Comparison of ENCODE assay signal across 8 cellular contexts in the genomic region with DNA sequence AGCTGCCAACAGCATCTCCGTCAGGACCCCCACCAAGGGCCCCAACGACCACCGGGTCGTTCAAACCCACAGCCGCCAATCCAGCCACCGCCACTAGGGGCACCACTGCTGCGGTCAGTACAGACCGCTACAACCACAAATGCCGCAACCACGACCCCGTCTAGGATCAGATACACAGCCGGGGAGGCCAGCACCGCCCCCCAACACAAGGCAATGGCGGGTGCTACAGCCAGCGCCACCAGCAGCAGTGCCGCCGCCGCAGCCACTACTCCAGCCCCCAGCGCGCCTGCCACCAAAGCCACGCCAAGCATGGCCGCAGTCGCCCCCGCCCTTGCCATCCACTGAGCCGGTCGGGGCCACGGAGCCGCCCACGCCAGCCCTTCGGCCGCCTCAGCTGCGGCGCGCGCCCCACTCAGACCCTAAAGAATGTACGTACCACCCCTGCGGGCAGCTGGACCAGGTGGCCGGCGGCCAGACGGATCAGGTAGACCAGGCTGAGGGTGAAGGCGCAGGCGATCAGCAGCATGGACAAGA. TPM values are rescaled to one million over a fixed set of nuclear protein-coding genes. Genes with fewer than 3 reads are reported as not detected.
A peak's percentile ranks its signal among the peaks of the same experiment; 100 is the strongest.
DNase-seq lines count a peak whose midpoint lies in the region; ATAC-seq and TF ChIP-seq lines count a peak whose summit lies in the region.

No MANE protein-coding gene starts in this region.

- peak overlapping the region; percentile 18 for H2AK5ac ChIP-seq in trophoblast cell (ENCODE audit: low read length)

- peaks cover 6% of the 10 kb centered on the region for H3K36me3 ChIP-seq in DND-41 (ENCODE audit: insufficient read depth, low read length)
- H3K36me3 ChIP-seq in trophoblast cell (ENCODE audit: control insufficient read depth in 1 of 2, insufficient read depth in 2 of 2, low read length in 2 of 2): peaks cover 0 to 2% of the 10 kb centered on the region in 2 experiments
- H3K36me3 ChIP-seq in transverse colon: peaks cover 0 to 5% (median 0%) of the 10 kb centered on the region in 4 donors

- peak overlapping the region; percentile 97 for H4K91ac ChIP-seq in trophoblast cell (ENCODE audit: low read depth, low read length)

- TF ChIP-seq CTCF in DND-41 (IDR thresholded peaks at IDR 0.05; ENCODE audit: borderline replicate concordance, extremely low read depth, low read length, poor library complexity, severe bottlenecking) (peak; percentile 64), transverse colon (IDR thresholded peaks at IDR 0.05) (peak; percentile 81 to 95 (median 89))

- peaks cover 4% of the 10 kb centered on the region for H3K9me3 Mint-ChIP-seq in activated naive CD8-positive, alpha-beta T cell treated with anti-CD3 and anti-CD28 coated beads, Interleukin-2, amount 10 ng/mL, durations not matched to agents 7 days and 5 days

- peak overlapping the region; percentile 88 for H3K4ac ChIP-seq in trophoblast cell (ENCODE audit: low read depth, low read length)

- TF ChIP-seq EP300 in transverse colon (IDR thresholded peaks at IDR 0.05; ENCODE audit: low read depth): no peak

- H3K4me1 Mint-ChIP-seq in activated naive CD8-positive, alpha-beta T cell treated with anti-CD3 and anti-CD28 coated beads, Interleukin-2, amount 10 ng/mL, durations not matched to agents 7 days and 5 days: peaks cover 24% of the 10 kb centered on the region

- ATAC-seq in DND-41 (ENCODE audit: insufficient read depth, low read depth) (peak; percentile 58), GM21737 (IDR thresholded peaks at IDR 0.05; ENCODE audit: unreplicated experiment) (peak; percentile 26)
- ATAC-seq in activated naive CD8-positive, alpha-beta T cell treated with anti-CD3 and anti-CD28 coated beads, Interleukin-2, amount 10 ng/mL, durations not matched to agents 7 days and 5 days (ENCODE audit: low read depth): peak; percentile 17

- no peak for TF ChIP-seq POLR2A in transverse colon (IDR thresholded peaks at IDR 0.05)

- peak overlapping the region; percentile 99 for H3K27ac Mint-ChIP-seq in activated naive CD8-positive, alpha-beta T cell treated with anti-CD3 and anti-CD28 coated beads, Interleukin-2, amount 10 ng/mL, durations not matched to agents 7 days and 5 days

- H3K27me3 Mint-ChIP-seq in activated naive CD8-positive, alpha-beta T cell treated with anti-CD3 and anti-CD28 coated beads, Interleukin-2, amount 10 ng/mL, durations not matched to agents 7 days and 5 days: peaks cover 2% of the 10 kb centered on the region

- peak overlapping the region; percentile 99 for H2BK5ac ChIP-seq in trophoblast cell (ENCODE audit: low read depth, low read length, poor library complexity)

- peak overlapping the region; percentile 99 for H2BK120ac ChIP-seq in trophoblast cell (ENCODE audit: insufficient read depth, low read length, poor library complexity)

- POLR2A ChIA-PET in activated naive CD8-positive, alpha-beta T cell treated with anti-CD3 and anti-CD28 coated beads, Interleukin-2, amount 10 ng/mL, durations not matched to agents 7 days and 5 days (lab: Charles Lee): interaction anchor here (0.7 to 2.0 kb wide), 5 partner anchors 12 to 313 kb away, joined by 3 to 10 read pairs (median 6); a partner anchor contains a TSS

- peak overlapping the region; percentile 64 for H3K9ac ChIP-seq in DND-41 (ENCODE audit: low read depth, low read length)
- peak overlapping the region; percentile 92 for H3K9ac ChIP-seq in trophoblast cell (ENCODE audit: low read length)

- H3K14ac ChIP-seq in trophoblast cell (ENCODE audit: low read length): peak overlapping the region; percentile 87

- H2AFZ ChIP-seq in DND-41 (ENCODE audit: low read depth, low read length) (peak overlapping the region; percentile 82), trophoblast cell (ENCODE audit: insufficient read depth, low read length, poor library complexity) (peak overlapping the region; percentile 68)

- peaks cover 20% of the 10 kb centered on the region for H3K79me1 ChIP-seq in trophoblast cell (ENCODE audit: low read length)

- no peaks in the 10 kb centered on the region for H3K27me3 ChIP-seq in DND-41 (ENCODE audit: insufficient read depth, low read length, poor library complexity)
- no peaks in the 10 kb centered on the region for H3K27me3 ChIP-seq in trophoblast cell (ENCODE audit: insufficient read depth, low read length)
- no peaks in the 10 kb centered on the region for H3K27me3 ChIP-seq in transverse colon

- H3K27ac ChIP-seq in DND-41 (ENCODE audit: low read length): peak overlapping the region; percentile 89
- peak overlapping the region; percentile 89 for H3K27ac ChIP-seq in trophoblast cell (ENCODE audit: low read depth, low read length)
- peak overlapping the region; percentile 92 to 97 (median 94) for H3K27ac ChIP-seq in transverse colon

- H3K4me3 Mint-ChIP-seq in activated naive CD8-positive, alpha-beta T cell treated with anti-CD3 and anti-CD28 coated beads, Interleukin-2, amount 10 ng/mL, durations not matched to agents 7 days and 5 days: peak overlapping the region; percentile 94

- H3K4me2 ChIP-seq in DND-41 (ENCODE audit: insufficient read depth, low read length): peak overlapping the region; percentile 69
- peak overlapping the region; percentile 62 for H3K4me2 ChIP-seq in trophoblast cell (ENCODE audit: low read length)

- intact Hi-C loops in cardiac septum (cut with DNase I): no loop called here
- intact Hi-C loops in transverse colon (cut with DNase I; ENCODE audit: low total_unique reads): no loop called here

- H4K12ac ChIP-seq in trophoblast cell (ENCODE audit: low read depth, low read length): peak overlapping the region; percentile 47

- H3K79me2 ChIP-seq in DND-41 (ENCODE audit: insufficient read depth, low read length) (peaks cover 30% of the 10 kb centered on the region), trophoblast cell (ENCODE audit: control insufficient read depth, insufficient read depth, low read length, poor library complexity) (peaks cover 17% of the 10 kb centered on the region)

- in situ Hi-C loops in KBM-7 (cut with MboI; ENCODE audit: low pct_unique_long_range_greater_than_20kb, low sequenced_read_pairs) (no loop called here), SK-MEL-5 (cut with HindIII; ENCODE audit: low pct_unique_long_range_greater_than_20kb, low sequenced_read_pairs) (no loop called here), transverse colon (cut with MboI; ENCODE audit: low pct_ligation_motif_present in 1 of 4, low pct_unique_long_range_greater_than_20kb in 1 of 4, low sequenced_read_pairs in 3 of 4) (no loop called here)

- no CpG with 5 or more reads among the region's 42 CpGs for WGBS in trophoblast cell (ENCODE audit: extremely low coverage, insufficient coverage, insufficient read length)
- 0% methylated on average over 27 of the region's 42 CpGs; no CpG with 5 or more reads in 1 of the 2 donors for WGBS in transverse colon (ENCODE audit: low coverage in 1 of 2), 2 donors

- peak overlapping the region; percentile 48 for H2BK12ac ChIP-seq in trophoblast cell (ENCODE audit: low read length)

- H3K9me3 ChIP-seq in DND-41 (ENCODE audit: insufficient read depth, low read length, severe bottlenecking): no peaks in the 10 kb centered on the region
- peaks cover 1% of the 10 kb centered on the region for H3K9me3 ChIP-seq in trophoblast cell (ENCODE audit: insufficient read depth, low read depth, low read length)
- no peaks in the 10 kb centered on the region for H3K9me3 ChIP-seq in transverse colon

- H3K4me3 ChIP-seq in DND-41 (ENCODE audit: low read depth in 1 of 2, low read length in 2 of 2) (peak overlapping the region; percentile 36 to 84), trophoblast cell (ENCODE audit: low read depth, low read length) (peak overlapping the region; percentile 100), transverse colon (peak overlapping the region; percentile 57 to 98 (median 84))

- peak overlapping the region; percentile 49 for H3K18ac ChIP-seq in trophoblast cell (ENCODE audit: low read length)

- peak overlapping the region; percentile 94 for H4K8ac ChIP-seq in trophoblast cell (ENCODE audit: low read depth, low read length)

- H3K36me3 Mint-ChIP-seq in activated naive CD8-positive, alpha-beta T cell treated with anti-CD3 and anti-CD28 coated beads, Interleukin-2, amount 10 ng/mL, durations not matched to agents 7 days and 5 days: peaks cover 23% of the 10 kb centered on the region

- no peak overlapping the region for H3K23ac ChIP-seq in trophoblast cell (ENCODE audit: low read length)

- H4K20me1 ChIP-seq in DND-41 (ENCODE audit: insufficient read depth, low read length): no peaks in the 10 kb centered on the region

- H3K4me1 ChIP-seq in DND-41 (ENCODE audit: insufficient read depth, low read length): peaks cover 29% of the 10 kb centered on the region
- H3K4me1 ChIP-seq in trophoblast cell (ENCODE audit: control insufficient read depth in 1 of 2, insufficient read depth in 2 of 2, low read length in 2 of 2): peaks cover 0 to 7% of the 10 kb centered on the region in 2 experiments
- peaks cover 11 to 28% (median 14%) of the 10 kb centered on the region in 4 donors for H3K4me1 ChIP-seq in transverse colon

- DNase-seq in DND-41 (peak; percentile 64), KBM-7 (peak; percentile 78), SK-MEL-5 (ENCODE audit: low read depth, low spot score) (peak; percentile 74), cardiac septum (ENCODE audit: low spot score) (peak; percentile 85), trophoblast cell (peak; percentile 64 to 67), transverse colon (peak; percentile 78)
- peak; percentile 72 for DNase-seq in activated naive CD8-positive, alpha-beta T cell treated with anti-CD3 and anti-CD28 coated beads, Interleukin-2, amount 10 ng/mL, durations not matched to agents 7 days and 5 days

RNA-seq across cellular contexts. Expression of a gene that starts 0.5 kb away (rescaled TPM):
- 203 and 220 TPM in 2 replicates for total RNA-seq in SK-MEL-5 (2014; rRNA removed; shearing (Covaris generic))
- polyA plus RNA-seq in SK-MEL-5 (2015; cell fraction: cytosol; rRNA removed): 87.0 and 110 TPM in 2 replicates
- polyA plus RNA-seq in SK-MEL-5 (2015; cell fraction: nucleus; rRNA removed): 12.5 and 15.7 TPM in 2 replicates
- 10 to 100 TPM; 26.8 to 29.1 TPM for total RNA-seq in activated naive CD8-positive, alpha-beta T cell treated with anti-CD3 and anti-CD28 coated beads, Interleukin-2, amount 10 ng/mL, durations not matched to agents 7 days and 5 days
- 32.6 TPM for total RNA-seq in cardiac septum
- polyA plus RNA-seq in trophoblast cell (2013): 151 and 152 TPM in 2 replicates
- total RNA-seq in transverse colon: 10 to 100 TPM; 26.5 to 74.1 (median 58.2) TPM

RNA-seq across cellular contexts. Expression of a gene that starts 45.1 kb away (rescaled TPM):
- total RNA-seq in SK-MEL-5 (2014; rRNA removed; shearing (Covaris generic)): not detected in 2 replicates
- polyA plus RNA-seq in SK-MEL-5 (2015; cell fraction: cytosol; rRNA removed): 0.14 TPM in 1 of 2 replicates, not detected in the other
- not detected in 2 replicates for polyA plus RNA-seq in SK-MEL-5 (2015; cell fraction: nucleus; rRNA removed)
- not detected for total RNA-seq in activated naive CD8-positive, alpha-beta T cell treated with anti-CD3 and anti-CD28 coated beads, Interleukin-2, amount 10 ng/mL, durations not matched to agents 7 days and 5 days
- 0.43 TPM for total RNA-seq in cardiac septum
- 0.01 and 0.04 TPM in 2 replicates for polyA plus RNA-seq in trophoblast cell (2013)
- not detected for total RNA-seq in transverse colon

Comparison
In these comparisons a context has a peak if more than half of its experiments do, and no peak if none do; other contexts are left out.
1. Peak in every context shown above with its lines: DNase-seq, ATAC-seq, H3K4me3 ChIP-seq and H3K27ac ChIP-seq.